In the genomic region with DNA sequence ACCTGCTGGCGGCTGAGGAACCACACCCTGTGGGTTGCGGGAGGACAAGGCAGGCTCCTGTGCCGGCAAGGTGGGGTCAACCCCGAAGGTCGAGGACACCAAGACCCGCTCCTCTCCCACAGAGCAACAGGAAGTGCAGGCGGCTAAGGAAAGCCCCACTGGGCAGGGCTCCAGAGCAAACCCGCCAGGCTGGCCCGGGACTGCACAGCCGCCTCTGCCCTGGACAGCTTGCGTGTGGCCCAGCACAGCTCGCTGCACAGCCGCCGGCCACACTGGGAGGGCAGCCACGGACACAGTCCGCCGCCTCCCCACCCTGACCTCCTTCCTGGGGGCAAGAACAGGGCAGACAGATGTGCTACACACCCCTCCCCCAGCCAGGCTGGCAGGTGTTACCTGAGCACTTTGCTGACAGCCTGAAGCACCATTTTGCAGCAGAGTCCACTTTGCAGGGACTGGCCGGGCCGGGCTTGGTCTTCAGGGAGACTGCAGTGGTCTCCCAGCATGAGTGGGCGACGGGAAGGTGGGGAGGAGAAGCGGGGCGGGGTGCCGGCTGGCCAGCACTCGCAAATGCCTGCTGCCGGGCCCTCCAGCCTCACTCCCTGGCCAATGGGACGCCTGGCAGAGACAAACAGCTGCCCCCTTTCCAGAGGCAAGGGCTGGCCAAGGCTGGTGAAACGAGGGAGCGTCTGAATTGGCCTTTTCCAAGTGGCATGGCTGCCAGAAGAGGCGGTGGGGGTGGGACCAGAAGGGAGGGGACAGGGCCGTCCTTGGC, we compare ENCODE assay signal across 8 cellular contexts. TPM values are rescaled to one million over a fixed set of nuclear protein-coding genes. Genes with fewer than 3 reads are reported as not detected.
DNase-seq lines count a peak whose midpoint lies in the region; ATAC-seq, FAIRE-seq and TF ChIP-seq lines count a peak whose summit lies in the region.

A gene with protein sequence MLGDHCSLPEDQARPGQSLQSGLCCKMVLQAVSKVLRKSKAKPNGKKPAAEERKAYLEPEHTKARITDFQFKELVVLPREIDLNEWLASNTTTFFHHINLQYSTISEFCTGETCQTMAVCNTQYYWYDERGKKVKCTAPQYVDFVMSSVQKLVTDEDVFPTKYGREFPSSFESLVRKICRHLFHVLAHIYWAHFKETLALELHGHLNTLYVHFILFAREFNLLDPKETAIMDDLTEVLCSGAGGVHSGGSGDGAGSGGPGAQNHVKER (minus strand): TSS at position 726 of the 772 bp plus-strand sequence. CDS start 223 bp downstream, at position 503.

- no peaks in the 10 kb centered on the region for H3K36me3 Mint-ChIP-seq in brain

- TF ChIP-seq RAD21 in HepG2 (CRISPR knock-in tag; IDR thresholded peaks at IDR 0.05), result no peak

- no peak within 1 kb of the TSS for H3K9ac ChIP-seq in HepG2 (ENCODE audit: insufficient read depth, low read depth, low read length)

- H3K4me1 Mint-ChIP-seq in brain, result peaks cover 14% of the 10 kb centered on the region

- H4K20me1 ChIP-seq in HepG2 (ENCODE audit: insufficient read depth, low read length), result peaks cover 11% of the 10 kb centered on the region; the same call in 1 of the 2 replicates

- WGBS in HepG2 (ENCODE audit: low lambda C conversion rate), result 91% methylated on average over 14 of the region's 31 CpGs
- 53 to 54% methylated on average over 11 to 20 of the region's 31 CpGs for WGBS in testis, 2 donors

- no peak within 1 kb of the TSS for H2AFZ ChIP-seq in HepG2 (ENCODE audit: low read length)

- TF ChIP-seq POLR2A in HepG2 (IDR thresholded peaks at IDR 0.05; ENCODE audit: insufficient read depth in 1 of 2, low read depth in 2 of 2, low read length in 2 of 2), result no peak
- no peak for TF ChIP-seq POLR2A in testis (IDR thresholded peaks at IDR 0.05)

- TF ChIP-seq CTCF in brain (conservative IDR thresholded peaks at IDR 0.05) (no peak), HepG2 (CRISPR knock-in tag; IDR thresholded peaks at IDR 0.05) (no peak), testis (IDR thresholded peaks at IDR 0.05) (no peak)

- POLR2A ChIA-PET in HepG2 (lab: Yijun Ruan, JAX), result no interaction called here

- H3K27me3 ChIP-seq in HepG2 (ENCODE audit: control insufficient read depth in 1 of 2, insufficient read depth in 2 of 2, low read length in 2 of 2), result no peaks in the 10 kb centered on the region
- no peaks in the 10 kb centered on the region for H3K27me3 ChIP-seq in testis
- H3K27me3 ChIP-seq in HAP-1 (ENCODE audit: low read depth), result no peaks in the 10 kb centered on the region

- H3K4me3 Mint-ChIP-seq in brain, result no peak within 1 kb of the TSS

- intact Hi-C loops in HepG2 (cut with micrococcal nuclease; ENCODE audit: unreplicated experiment), result no loop called here
- intact Hi-C loops in testis (cut with DNase I; ENCODE audit: low total_unique reads), result no loop called here

- FAIRE-seq in HepG2 (lab: Jason Lieb, UNC), result no peak

- H3K9me3 ChIP-seq in HepG2 (ENCODE audit: low read length) (no peaks in the 10 kb centered on the region), testis (no peaks in the 10 kb centered on the region), HAP-1 (no peaks in the 10 kb centered on the region)

- no peak for ATAC-seq in HepG2

- BruUV-seq in HepG2 (replicated peaks; lab: Mats Ljungman, UMichigan), result no TSS peak

- H3K4me1 ChIP-seq in HepG2 (ENCODE audit: insufficient read depth, low read length), result no peaks in the 10 kb centered on the region
- peaks cover 43% of the 10 kb centered on the region for H3K4me1 ChIP-seq in testis
- H3K4me1 ChIP-seq in HAP-1, result no peaks in the 10 kb centered on the region

- no peak for TF ChIP-seq EP300 in HepG2 (IDR thresholded peaks at IDR 0.05; ENCODE audit: low read depth in 2 of 2, low read length in 2 of 2)
- no peak for TF ChIP-seq EP300 in HepG2 (CRISPR knock-in tag; IDR thresholded peaks at IDR 0.05; ENCODE audit: borderline replicate concordance)

- H3K36me3 ChIP-seq in HepG2 (replicated peaks in 1 of 2; ENCODE audit: control insufficient read depth in 1 of 2, insufficient read depth in 2 of 2, low read length in 2 of 2) (no peaks in the 10 kb centered on the region), testis (ENCODE audit: low read depth, missing control alignments) (no peaks in the 10 kb centered on the region), HAP-1 (replicated peaks) (no peaks in the 10 kb centered on the region)

- H3K4me3 ChIP-seq in HepG2 (replicated peaks in 1 of 3; ENCODE audit: insufficient read depth in 1 of 3, low read depth in 2 of 3, low read length in 3 of 3), result no peak within 1 kb of the TSS
- no peak within 1 kb of the TSS for H3K4me3 ChIP-seq in testis
- no peak within 1 kb of the TSS for H3K4me3 ChIP-seq in HAP-1

- H3K4me2 ChIP-seq in HepG2 (ENCODE audit: low read depth, low read length), result no peak within 1 kb of the TSS

- H3K27ac Mint-ChIP-seq in brain, result peak within 1 kb of the TSS in 3 of 5 experiments; percentile 28 to 54 (median 31)

- CTCF ChIA-PET in HepG2 (lab: Yijun Ruan, JAX; ENCODE audit: low intra/inter-chr PET ratio, low total read pairs), result no interaction called here

- no peaks in the 10 kb centered on the region for H3K9me3 Mint-ChIP-seq in brain

- no peaks in the 10 kb centered on the region for H3K79me2 ChIP-seq in HepG2 (ENCODE audit: insufficient read depth, low read length)

- in situ Hi-C loops in HepG2 (cut with HindIII; ENCODE audit: extremely low pct_ligation_motif_present, low pct_unique_long_range_greater_than_20kb), result no loop called here
- in situ Hi-C loops in HAP-1 (cut with MboI; ENCODE audit: low sequenced_read_pairs), result no loop called here

- H3K27ac ChIP-seq in HepG2 (ENCODE audit: extremely low read length, insufficient read depth, low read length) (no peak within 1 kb of the TSS), testis (peak within 1 kb of the TSS; percentile 59 to 73)

- DNase-seq in NCI-H510A treated with DMSO at 0.1 percent for 48 hours (lab: John Stamatoyannopoulos, UW) (peak; percentile 38), NCI-H510A (lab: John Stamatoyannopoulos, UW) (no peak), HepG2 (ENCODE audit: low spot score) (no peak), testis (peak; percentile 42), ecto neural progenitor cell (ENCODE audit: low spot score) (no peak), HAP-1 (ENCODE audit: low spot score in 2 of 2) (no peak), T-helper 9 cell (no peak)

- H3K27me3 Mint-ChIP-seq in brain, result no peaks in the 10 kb centered on the region

TF ChIP-seq in HepG2, 621 proteins besides CTCF, POLR2A, EP300 and RAD21 (continues in another document):
- no peak for TF ChIP-seq EHMT2 (IDR thresholded peaks at IDR 0.05; ENCODE audit: borderline replicate concordance, low read depth, low read length)
- TF ChIP-seq ZBTB38 (CRISPR knock-in tag; IDR thresholded peaks at IDR 0.05), result peak; percentile 87
- TF ChIP-seq ZNF589 (CRISPR knock-in tag; conservative IDR thresholded peaks at IDR 0.05), result no peak
- TF ChIP-seq, protein P1, sequence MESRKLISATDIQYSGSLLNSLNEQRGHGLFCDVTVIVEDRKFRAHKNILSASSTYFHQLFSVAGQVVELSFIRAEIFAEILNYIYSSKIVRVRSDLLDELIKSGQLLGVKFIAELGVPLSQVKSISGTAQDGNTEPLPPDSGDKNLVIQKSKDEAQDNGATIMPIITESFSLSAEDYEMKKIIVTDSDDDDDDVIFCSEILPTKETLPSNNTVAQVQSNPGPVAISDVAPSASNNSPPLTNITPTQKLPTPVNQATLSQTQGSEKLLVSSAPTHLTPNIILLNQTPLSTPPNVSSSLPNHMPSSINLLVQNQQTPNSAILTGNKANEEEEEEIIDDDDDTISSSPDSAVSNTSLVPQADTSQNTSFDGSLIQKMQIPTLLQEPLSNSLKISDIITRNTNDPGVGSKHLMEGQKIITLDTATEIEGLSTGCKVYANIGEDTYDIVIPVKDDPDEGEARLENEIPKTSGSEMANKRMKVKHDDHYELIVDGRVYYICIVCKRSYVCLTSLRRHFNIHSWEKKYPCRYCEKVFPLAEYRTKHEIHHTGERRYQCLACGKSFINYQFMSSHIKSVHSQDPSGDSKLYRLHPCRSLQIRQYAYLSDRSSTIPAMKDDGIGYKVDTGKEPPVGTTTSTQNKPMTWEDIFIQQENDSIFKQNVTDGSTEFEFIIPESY (CRISPR knock-in tag; IDR thresholded peaks at IDR 0.05), result peak; percentile 97

RNA-seq across cellular contexts. Expression of the gene that starts here (rescaled TPM):
- polyA plus RNA-seq in brain (ENCODE audit: insufficient read depth, low read depth, low replicate concordance), result 37.6 TPM
- 21.8 and 22.3 TPM in 2 replicates for total RNA-seq in HepG2 (2016; rRNA removed; fragmentation: Illumina TruSeq; extraction: Trizol)
- total RNA-seq in HepG2 (2016; cell fraction: cytosol; rRNA removed; fragmentation: Illumina TruSeq; extraction: Trizol; ENCODE audit: low read depth), result 10.4 and 12.3 TPM in 2 replicates
- total RNA-seq in HepG2 (2016; cell fraction: insoluble cytoplasmic fraction; rRNA removed; fragmentation: Illumina TruSeq; extraction: Trizol), result 21.2 and 23.8 TPM in 2 replicates
- 16.9 and 20.1 TPM in 2 replicates for total RNA-seq in HepG2 (2016; cell fraction: membrane; rRNA removed; fragmentation: Illumina TruSeq; extraction: Trizol)
- 12.2 and 12.9 TPM in 2 replicates for total RNA-seq in HepG2 (2016; cell fraction: nucleus; rRNA removed; fragmentation: Illumina TruSeq; extraction: Trizol)
- polyA plus RNA-seq in HepG2 (2011; rRNA removed), result 27.7 and 37.6 TPM in 2 replicates
- 24.6 and 33.1 TPM in 2 replicates for polyA plus RNA-seq in HepG2 (2011; cell fraction: cytosol; rRNA removed)
- polyA plus RNA-seq in HepG2 (2011; cell fraction: nucleus; rRNA removed), result 72.4 and 74.8 TPM in 2 replicates
- polyA plus RNA-seq in HepG2 (2012), result 15.8 and 25.3 TPM in 2 replicates
- polyA plus RNA-seq in HepG2 (2016; cell fraction: cytosol; fragmentation: Illumina TruSeq; extraction: Trizol; ENCODE audit: low read depth), result 8.6 and 10.0 TPM in 2 replicates
- 23.8 and 24.4 TPM in 2 replicates for polyA plus RNA-seq in HepG2 (2016; cell fraction: insoluble cytoplasmic fraction; fragmentation: Illumina TruSeq; extraction: Trizol; ENCODE audit: low read depth)
- polyA plus RNA-seq in HepG2 (2016; cell fraction: membrane; fragmentation: Illumina TruSeq; extraction: Trizol; ENCODE audit: low read depth), result 15.0 and 16.7 TPM in 2 replicates
- 23.4 and 24.8 TPM in 2 replicates for polyA plus RNA-seq in HepG2 (2016; cell fraction: nucleus; fragmentation: Illumina TruSeq; extraction: Trizol; ENCODE audit: insufficient read depth, low read depth)
- polyA minus RNA-seq in HepG2 (2011; rRNA and poly(A)+ RNA removed; ENCODE audit: low replicate concordance), result 21.3 and 36.0 TPM in 2 replicates
- 7.4 and 16.7 TPM in 2 replicates for polyA minus RNA-seq in HepG2 (2011; cell fraction: cytosol; rRNA and poly(A)+ RNA removed)
- polyA minus RNA-seq in HepG2 (2011; cell fraction: nucleus; rRNA and poly(A)+ RNA removed), result 8.7 and 9.8 TPM in 2 replicates
- total RNA-seq in testis, result 10 to 100 TPM; 46.8 to 57.7 TPM
- 41.5 TPM for polyA plus RNA-seq in testis (ENCODE audit: insufficient read depth, low read depth, low replicate concordance)

Comparison
In these comparisons a context has a peak if more than half of its experiments do, and no peak if none do; other contexts are left out.
1. DNase-seq: peak in NCI-H510A treated with DMSO at 0.1 percent for 48 hours (single experiment) and testis (single experiment); none in NCI-H510A (single experiment), HepG2 (single experiment), ecto neural progenitor cell (single experiment), HAP-1 (0 of 2) and T-helper 9 cell (single experiment).